8 cellular contexts compared by ENCODE assay signal in the genomic region with DNA sequence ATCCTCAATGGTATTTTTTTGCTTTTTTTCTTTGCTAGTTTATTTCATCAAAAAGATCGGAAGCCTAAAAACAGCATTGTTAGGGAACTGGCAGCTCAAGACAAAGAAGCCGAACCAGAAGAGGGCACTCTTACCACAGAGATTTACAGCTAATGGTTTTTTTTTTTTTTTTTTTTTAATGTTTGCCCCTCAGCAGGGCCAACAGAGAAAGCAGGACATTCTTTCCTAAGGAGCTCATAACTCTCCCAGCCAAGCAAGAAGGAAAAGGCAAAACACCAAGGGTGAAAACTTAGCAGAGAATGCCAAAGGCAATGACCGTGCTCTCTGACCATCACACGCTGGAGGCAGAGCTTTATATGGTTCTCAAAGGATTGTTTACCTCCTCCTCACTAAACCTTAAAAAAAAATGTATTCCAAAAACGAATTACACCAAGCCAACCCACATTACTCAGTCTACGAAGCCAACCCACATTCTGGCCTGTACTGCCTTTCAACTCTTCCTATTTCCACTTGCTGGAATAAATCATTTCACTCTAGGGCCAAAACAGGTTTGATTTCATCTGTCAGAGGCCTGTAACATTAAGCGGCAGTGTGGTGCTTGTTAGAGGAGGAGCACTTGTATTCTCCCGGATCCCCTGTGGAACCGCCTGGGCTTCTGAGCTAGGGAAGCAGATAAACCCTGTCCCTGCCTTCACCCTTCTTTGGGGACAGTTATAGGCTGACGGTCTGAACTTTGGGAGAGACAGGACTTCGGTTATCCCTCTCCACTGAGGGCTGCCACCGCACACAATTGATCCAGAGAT. TPM values are rescaled to one million over a fixed set of nuclear protein-coding genes. Genes with fewer than 3 reads are reported as not detected.
A peak's percentile ranks its signal among the peaks of the same experiment; 100 is the strongest.
DNase-seq lines count a peak whose midpoint lies in the region; ATAC-seq and TF ChIP-seq lines count a peak whose summit lies in the region.

No MANE protein-coding gene starts in this region.

- H3K27me3 Mint-ChIP-seq in brain, result peaks cover 7% of the 10 kb centered on the region

- TF ChIP-seq CTCF in HFF-Myc (IDR thresholded peaks at IDR 0.05; ENCODE audit: low read depth, low read length, missing control alignments) (peak; percentile 55), brain (conservative IDR thresholded peaks at IDR 0.05) (peak; percentile 80 to 87)

- ATAC-seq in HG03135 (IDR thresholded peaks at IDR 0.05; ENCODE audit: unreplicated experiment), result no peak

- H3K36me3 Mint-ChIP-seq in brain, result no peaks in the 10 kb centered on the region

- no peak overlapping the region for H3K4me3 ChIP-seq in HFF-Myc (replicated peaks; ENCODE audit: low read depth, low read length)

- in situ Hi-C loops in Caki2 (cut with HindIII; ENCODE audit: low pct_unique_long_range_greater_than_20kb, low sequenced_read_pairs), result no loop called here

- DNase-seq in Caki2 (ENCODE audit: low read depth), result peak; percentile 88
- DNase-seq in HFF-Myc (ENCODE audit: extremely low read depth, low read depth), result peak; percentile 66
- peak; percentile 4 for DNase-seq in NCI-H748 treated with DMSO at 0.1 percent for 48 hours (lab: John Stamatoyannopoulos, UW)
- peak; percentile 93 for DNase-seq in iris pigment epithelial cell (ENCODE audit: low read depth)
- peak; percentile 72 for DNase-seq in smooth muscle cell of the brain vasculature (ENCODE audit: low read depth, low spot score)
- DNase-seq in NK-92 treated with Interleukin-12 subunit alpha and Interleukin-12 subunit beta, amount 100 ng/mL, for 24 hours (lab: John Stamatoyannopoulos, UW), result no peak

- H3K4me1 Mint-ChIP-seq in brain, result peaks cover 14% of the 10 kb centered on the region

- H3K27ac Mint-ChIP-seq in brain, result peak overlapping the region in 3 of 5 experiments; percentile 71 to 82 (median 77)

- H3K9me3 Mint-ChIP-seq in brain, result no peaks in the 10 kb centered on the region

- peak overlapping the region in 1 of 5 experiments; percentile 14 for H3K4me3 Mint-ChIP-seq in brain

RNA-seq across cellular contexts. Expression of gene GYG1, which starts 35.6 kb away (rescaled TPM):
- total RNA-seq in Caki2 (2014; rRNA removed; shearing (Covaris generic); ENCODE audit: low replicate concordance), result 28.1 and 63.3 TPM in 2 replicates
- 23.0 TPM for polyA plus RNA-seq in brain (ENCODE audit: insufficient read depth, low read depth, low replicate concordance)
